Comparison of ENCODE assay signal across 14 cellular contexts in genomic region chr18:67935638-67936037, GRCh38.
"Had no signal": no experiment of that assay in that cellular context is flagged by ENCODE, and none has a peak within 500 bp of the region (broad histone marks: within the 10 kb centered on the region; RNA-seq: fewer than 3 reads in every experiment).

No MANE protein-coding gene starts in this region.

- H3K27me3 ChIP-seq: esophagus muscularis mucosa, suprapubic skin had no signal

- H3K9me3 ChIP-seq: esophagus muscularis mucosa, suprapubic skin had no signal

- H3K4me3 ChIP-seq: coronary artery, esophagus muscularis mucosa, suprapubic skin had no signal

- H3K4me1 ChIP-seq: esophagus muscularis mucosa, suprapubic skin had no signal

- H3K27ac ChIP-seq: coronary artery, esophagus muscularis mucosa, suprapubic skin had no signal

- DNase-seq: activated CD4-positive, alpha-beta T cell treated with anti-CD3 and anti-CD28 coated beads, Interleukin-2, amount 50 U/mL, for 48 hours; activated CD4-positive, CD25-positive, alpha-beta regulatory T cell treated with anti-CD3 and anti-CD28 coated beads, Interleukin-2, amount 50 U/mL, for 72 hours; activated CD8-positive, alpha-beta memory T cell treated with anti-CD3 and anti-CD28 coated beads, Interleukin-2, amount 50 U/mL, for 4 hours; activated naive CD8-positive, alpha-beta T cell treated with anti-CD3 and anti-CD28 coated beads, Interleukin-2, amount 10 ng/mL, durations not matched to agents 7 days and 5 days; central memory CD4-positive, alpha-beta T cell; effector CD4-positive, alpha-beta T cell; posterior cingulate gyrus; stimulated activated CD4-positive, alpha-beta T cell treated with anti-CD3 and anti-CD28 coated beads, Interleukin-15, amount 100 ng/mL, for 24 hours; stimulated activated CD4-positive, alpha-beta T cell treated with anti-CD3 and anti-CD28 coated beads, Interleukin-4, amount 100 ng/mL, for 1 hour; stimulated activated naive CD4-positive, alpha-beta T cell; trophoblast cell had no signal

- H3K36me3 ChIP-seq: esophagus muscularis mucosa, suprapubic skin had no signal
